In the genomic region with DNA sequence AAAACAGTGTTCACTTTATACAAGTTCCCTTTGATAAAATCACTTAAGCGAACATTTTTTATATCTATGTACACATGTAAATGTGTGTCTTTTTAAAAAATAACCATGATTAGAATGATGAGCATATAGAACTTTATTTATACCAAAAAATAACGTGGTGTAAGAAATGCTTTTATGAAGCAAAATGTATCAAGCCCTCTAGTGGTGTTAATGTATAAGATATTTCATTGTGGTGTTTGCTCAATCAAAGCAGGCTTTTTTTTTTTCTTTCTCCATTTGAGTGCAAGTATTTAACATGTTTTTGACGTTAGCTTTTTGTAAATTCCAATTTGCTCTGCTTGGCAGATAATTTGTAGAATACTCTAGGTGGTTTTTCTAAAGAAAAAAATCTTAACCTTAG, we compare ENCODE assay signal across 10 cellular contexts.
DNase-seq lines count a peak whose midpoint lies in the region; ATAC-seq and TF ChIP-seq lines count a peak whose summit lies in the region.
"Had no signal": no experiment of that assay in that cellular context is flagged by ENCODE, and none has a peak within 500 bp of the region (broad histone marks: within the 10 kb centered on the region; RNA-seq: fewer than 3 reads in every experiment).

No MANE protein-coding gene starts in this region.

- TF ChIP-seq POLR2A in NB4 (IDR thresholded peaks at IDR 0.05; ENCODE audit: extremely low read depth, insufficient read length), result no peak

- no peak for ATAC-seq in psoas muscle
- ATAC-seq in GM21360 (IDR thresholded peaks at IDR 0.05; ENCODE audit: unreplicated experiment), result no peak
- no peak for ATAC-seq in GM18511 (IDR thresholded peaks at IDR 0.05; ENCODE audit: unreplicated experiment)

- H3K27me3 ChIP-seq in psoas muscle (ENCODE audit: insufficient read depth in 3 of 3, low read length in 2 of 3), result no peaks in the 10 kb centered on the region

- no peak overlapping the region for H3K27ac ChIP-seq in psoas muscle

- no peaks in the 10 kb centered on the region for H3K9me3 ChIP-seq in psoas muscle

- H3K36me3 ChIP-seq in psoas muscle (ENCODE audit: insufficient read depth in 1 of 2, low read depth in 1 of 2), result no peaks in the 10 kb centered on the region

- no peaks in the 10 kb centered on the region for H3K4me1 ChIP-seq in psoas muscle

- intact Hi-C loops in psoas muscle (cut with DNase I), result no loop called here

- H3K4me3 ChIP-seq in NB4 (ENCODE audit: low read depth, low read length) (no peak overlapping the region), astrocyte of the spinal cord (ENCODE audit: low read depth, low read length) (no peak overlapping the region), psoas muscle (no peak overlapping the region)

- peak; percentile 6 to 30 for DNase-seq in NCI-H2081 (lab: John Stamatoyannopoulos, UW)
- no peak for DNase-seq in NCI-H2081 treated with DMSO at 0.1 percent for 48 hours (lab: John Stamatoyannopoulos, UW)
- peak; percentile 23 for DNase-seq in NB4 (ENCODE audit: low read depth)
- DNase-seq in astrocyte of the spinal cord (ENCODE audit: low read depth, low spot score), result peak; percentile 13
- DNase-seq in psoas muscle, result no peak
- DNase-seq in stimulated activated naive CD4-positive, alpha-beta T cell treated with Interleukin-2 at 50 U/mL for 16 hours (lab: John Stamatoyannopoulos, UW), result no peak
- DNase-seq: activated effector memory CD4-positive, alpha-beta T cell treated with Interleukin-2 at 50 U/mL for 16 hours; T-helper 2 cell had no signal

- WGBS in psoas muscle, 3 donors, result 30 to 35% (median 31%) methylated on average over 3 of the region's 3 CpGs

- in situ Hi-C loops in astrocyte of the spinal cord (cut with HindIII; ENCODE audit: low sequenced_read_pairs), result no loop called here

- peak; percentile 1 for TF ChIP-seq CTCF in NB4 (IDR thresholded peaks at IDR 0.05; ENCODE audit: low read depth, low read length)
- peak; percentile 39 for TF ChIP-seq CTCF in astrocyte of the spinal cord (IDR thresholded peaks at IDR 0.05; ENCODE audit: low read depth, low read length)
- TF ChIP-seq CTCF in psoas muscle (IDR thresholded peaks at IDR 0.05), result peak; percentile 16

Comparison
In these comparisons a context has a peak if more than half of its experiments do, and no peak if none do; other contexts are left out.
1. DNase-seq: peak in NCI-H2081 (2 of 2), NB4 (single experiment) and astrocyte of the spinal cord (single experiment); none in NCI-H2081 treated with DMSO at 0.1 percent for 48 hours (single experiment), psoas muscle (0 of 2) and stimulated activated naive CD4-positive, alpha-beta T cell treated with Interleukin-2 at 50 U/mL for 16 hours (single experiment).
2. Peak in every context shown above with its lines, with median percentiles within 50 percentile points of each other: CTCF ChIP-seq.